8 cellular contexts compared by ENCODE assay signal in genomic region chr2:218981390-218982311, GRCh38. TPM values are rescaled to one million over a fixed set of nuclear protein-coding genes. Genes with fewer than 3 reads are reported as not detected.
DNase-seq lines count a peak whose midpoint lies in the region; ATAC-seq, FAIRE-seq and TF ChIP-seq lines count a peak whose summit lies in the region.

No MANE protein-coding gene starts in this region.

- no peaks in the 10 kb centered on the region for H3K4me1 ChIP-seq in PC-9 (replicated peaks; ENCODE audit: insufficient read depth)
- peaks cover 15% of the 10 kb centered on the region for H3K4me1 ChIP-seq in ovary (ENCODE audit: insufficient read depth)

- H3K4me2 ChIP-seq in PC-9, result no peak overlapping the region

- intact Hi-C loops in PC-9 (cut with micrococcal nuclease; ENCODE audit: unreplicated experiment) (loop anchor here (5.0 kb wide), 1 partner anchor 104 kb away; no protein-coding TSS in a partner anchor), ovary (cut with DNase I) (no loop called here)

- no peaks in the 10 kb centered on the region for H3K9me2 ChIP-seq in PC-9 (ENCODE audit: insufficient read depth)

- no peaks in the 10 kb centered on the region for H3F3A ChIP-seq in PC-9 (ENCODE audit: insufficient read depth, low read depth)

- TF ChIP-seq CTCF in PC-9 (conservative IDR thresholded peaks at IDR 0.05) (peak; percentile 19; the same call in 1 of the 2 replicates), ovary (IDR thresholded peaks at IDR 0.05) (no peak)

- peaks cover 79 to 100% of the 10 kb centered on the region in 2 donors for H3K27me3 Mint-ChIP-seq in effector memory CD8-positive, alpha-beta T cell

- H3K36me3 ChIP-seq in PC-9 (ENCODE audit: low read depth), result no peaks in the 10 kb centered on the region
- no peaks in the 10 kb centered on the region for H3K36me3 ChIP-seq in ovary

- no peak for TF ChIP-seq EP300 in ovary (IDR thresholded peaks at IDR 0.05)

- POLR2A ChIA-PET in PC-9 (lab: Charles Lee; ENCODE audit: unreplicated experiment), result no interaction called here

- CTCF ChIA-PET in PC-9 (lab: Charles Lee), result no interaction called here

- peak; percentile 36 for ATAC-seq in effector memory CD8-positive, alpha-beta T cell (replicated peaks)
- ATAC-seq in HG03025 (IDR thresholded peaks at IDR 0.05; ENCODE audit: low FRiP score, unreplicated experiment) (no peak), GM18517 (IDR thresholded peaks at IDR 0.05; ENCODE audit: unreplicated experiment) (no peak)

- H3K9me3 ChIP-seq in PC-9 (ENCODE audit: insufficient read depth, low read depth) (no peaks in the 10 kb centered on the region), ovary (no peaks in the 10 kb centered on the region)

- peaks cover 8% of the 10 kb centered on the region for H3K36me3 Mint-ChIP-seq in effector memory CD8-positive, alpha-beta T cell (ENCODE audit: insufficient read depth)

- DNase-seq in GM12892 (ENCODE audit: insufficient read length), result peak; percentile 10
- DNase-seq in PC-9, result no peak
- peak in 1 of 3 experiments; percentile 25 for DNase-seq in effector memory CD8-positive, alpha-beta T cell
- DNase-seq in ovary, result peak; percentile 28 to 73 (median 35)
- DNase-seq in NCI-H345 treated with DMSO at 0.1 percent for 48 hours (lab: John Stamatoyannopoulos, UW; ENCODE audit: unreplicated experiment), result no peak
- no peak for DNase-seq in NCI-H1436 (lab: John Stamatoyannopoulos, UW)

- H3K4me3 ChIP-seq in PC-9 (no peak overlapping the region), ovary (peak overlapping the region; percentile 29)

- no peaks in the 10 kb centered on the region for H3K9me3 Mint-ChIP-seq in effector memory CD8-positive, alpha-beta T cell

- H3K27ac Mint-ChIP-seq in effector memory CD8-positive, alpha-beta T cell, result no peak overlapping the region

- H4K20me1 ChIP-seq in PC-9 (ENCODE audit: insufficient read depth), result no peaks in the 10 kb centered on the region

- H3K4me1 Mint-ChIP-seq in effector memory CD8-positive, alpha-beta T cell (ENCODE audit: low read depth in 2 of 2), result peaks cover 24 to 28% of the 10 kb centered on the region in 2 donors

- TF ChIP-seq POLR2A in GM12892 (IDR thresholded peaks at IDR 0.05; ENCODE audit: low read depth, low read length) (no peak), ovary (IDR thresholded peaks at IDR 0.05) (no peak)

- 2 to 4% (median 2%) methylated on average over 48 to 98 of the region's 98 CpGs for WGBS in ovary, 3 donors

- H2AFZ ChIP-seq in PC-9, result no peak overlapping the region

- no TSS peak for BruUV-seq in PC-9 (replicated peaks; lab: Mats Ljungman, UMichigan)

- H3K79me2 ChIP-seq in PC-9 (ENCODE audit: low read depth), result no peaks in the 10 kb centered on the region

- H3K27ac ChIP-seq in PC-9, result no peak overlapping the region
- H3K27ac ChIP-seq in ovary, result no peak overlapping the region

- peak overlapping the region; percentile 77 to 78 for H3K4me3 Mint-ChIP-seq in effector memory CD8-positive, alpha-beta T cell

- FAIRE-seq in GM12892 (lab: Jason Lieb, UNC), result no peak

- peaks cover 49% of the 10 kb centered on the region for H3K27me3 ChIP-seq in PC-9 (ENCODE audit: insufficient read depth, low read depth)
- no peaks in the 10 kb centered on the region for H3K27me3 ChIP-seq in ovary

RNA-seq across cellular contexts. Expression of gene FEV, which starts 3.3 kb away (rescaled TPM):
- not detected for polyA plus RNA-seq in GM12892 (2012; ENCODE audit: missing spikeins)
- total RNA-seq in PC-9 (2021) (not detected in 2 replicates), ovary (under 1 TPM in 2 of 7 donors, not detected in 5; 0.11 to 0.13 TPM)
- not detected for polyA plus RNA-seq in ovary

RNA-seq across cellular contexts. Expression of gene CRYBA2, which starts 11.6 kb away (rescaled TPM):
- not detected for polyA plus RNA-seq in GM12892 (2012; ENCODE audit: missing spikeins)
- not detected in 2 replicates for total RNA-seq in PC-9 (2021)
- total RNA-seq in ovary, result not detected
- not detected for polyA plus RNA-seq in ovary

RNA-seq across cellular contexts. Expression of gene CDK5R2, which starts 22.2 kb away (rescaled TPM):
- polyA plus RNA-seq in GM12892 (2012; ENCODE audit: missing spikeins), result not detected
- total RNA-seq in PC-9 (2021) (0.17 and 0.20 TPM in 2 replicates), ovary (not detected)
- polyA plus RNA-seq in ovary, result not detected

RNA-seq across cellular contexts. Expression of gene CFAP65, which starts 59.7 kb away (rescaled TPM):
- not detected for polyA plus RNA-seq in GM12892 (2012; ENCODE audit: missing spikeins)
- total RNA-seq in PC-9 (2021) (not detected in 2 replicates), ovary (10 to 100 TPM in 1 of 7 donors, 1 to 10 TPM in 1, under 1 TPM in 3, not detected in 2; 0.82 to 19.6 (median 0.95) TPM)
- polyA plus RNA-seq in ovary, result under 1 TPM in 1 of 2 donors, not detected in 1; 0.04 TPM

Comparison
In these comparisons a context has a peak if more than half of its experiments do, and no peak if none do; other contexts are left out.
1. DNase-seq: peak in GM12892 (single experiment) and ovary (5 of 5); none in PC-9 (0 of 2), NCI-H345 treated with DMSO at 0.1 percent for 48 hours (single experiment) and NCI-H1436 (single experiment).